8 cellular contexts compared by ENCODE assay signal in genomic region chr19:54168174-54168917, GRCh38. TPM values are rescaled to one million over a fixed set of nuclear protein-coding genes. Genes with fewer than 3 reads are reported as not detected.
DNase-seq lines count a peak whose midpoint lies in the region; ATAC-seq and TF ChIP-seq lines count a peak whose summit lies in the region.

No MANE protein-coding gene starts in this region.

- no peaks in the 10 kb centered on the region for H3K36me3 Mint-ChIP-seq in activated T-cell treated with anti-CD3 and anti-CD28 coated beads, Interleukin-2, amount 50 U/mL, for 72 hours (ENCODE audit: insufficient read depth in 2 of 2)
- peaks cover 6% of the 10 kb centered on the region for H3K36me3 Mint-ChIP-seq in neural progenitor cell

- H3K4me2 ChIP-seq in fibroblast of lung (ENCODE audit: extremely low read depth, insufficient read depth, low read length) (no peak overlapping the region), neural progenitor cell (no peak overlapping the region)

- peaks cover 13% of the 10 kb centered on the region for H3F3A ChIP-seq in neural progenitor cell (ENCODE audit: low read depth)

- ATAC-seq in activated T-cell treated with anti-CD3 and anti-CD28 coated beads, Interleukin-2, amount 50 U/mL, for 72 hours (replicated peaks in 1 of 2): peak; percentile 87 to 91
- ATAC-seq in GM19351 (IDR thresholded peaks at IDR 0.05; ENCODE audit: unreplicated experiment): no peak

- peak; percentile 91 for TF ChIP-seq CTCF in GM12865 (IDR thresholded peaks at IDR 0.05; ENCODE audit: insufficient read depth, low read depth, low read length, missing control alignments)
- peak; percentile 79 to 85 for TF ChIP-seq CTCF in fibroblast of lung (conservative IDR thresholded peaks at IDR 0.05 in 1 of 2, IDR thresholded peaks at IDR 0.05 in 1 of 2; ENCODE audit: low read depth in 1 of 2, low read length in 2 of 2)
- TF ChIP-seq CTCF in neural progenitor cell (IDR thresholded peaks at IDR 0.05): peak; percentile 73

- no peaks in the 10 kb centered on the region for H3K9me3 Mint-ChIP-seq in activated T-cell treated with anti-CD3 and anti-CD28 coated beads, Interleukin-2, amount 50 U/mL, for 72 hours
- peaks cover 20% of the 10 kb centered on the region for H3K9me3 Mint-ChIP-seq in neural progenitor cell

- no peaks in the 10 kb centered on the region for H3K79me2 ChIP-seq in fibroblast of lung (ENCODE audit: control insufficient read depth, insufficient read depth, low read length)
- H3K79me2 ChIP-seq in neural progenitor cell (ENCODE audit: low read depth): no peaks in the 10 kb centered on the region

- no peak overlapping the region for H3K27ac Mint-ChIP-seq in activated T-cell treated with anti-CD3 and anti-CD28 coated beads, Interleukin-2, amount 50 U/mL, for 72 hours
- H3K27ac Mint-ChIP-seq in neural progenitor cell: no peak overlapping the region

- no peak overlapping the region for H3K27ac ChIP-seq in fibroblast of lung (ENCODE audit: insufficient read depth, low read length)
- H3K27ac ChIP-seq in neural progenitor cell: no peak overlapping the region

- no peaks in the 10 kb centered on the region for H3K4me1 ChIP-seq in fibroblast of lung (ENCODE audit: control insufficient read depth, extremely low read depth, insufficient read depth, low read length)
- peaks cover 3% of the 10 kb centered on the region for H3K4me1 ChIP-seq in neural progenitor cell

- H4K20me1 ChIP-seq in fibroblast of lung (ENCODE audit: control insufficient read depth, extremely low read depth, insufficient read depth, low read length): no peaks in the 10 kb centered on the region
- H4K20me1 ChIP-seq in neural progenitor cell (ENCODE audit: low read depth): no peaks in the 10 kb centered on the region

- H3K9ac ChIP-seq in fibroblast of lung (ENCODE audit: insufficient read depth, low read length) (no peak overlapping the region), neural progenitor cell (no peak overlapping the region)

- H3K36me3 ChIP-seq in fibroblast of lung (ENCODE audit: control insufficient read depth, insufficient read depth, low read length) (no peaks in the 10 kb centered on the region), neural progenitor cell (no peaks in the 10 kb centered on the region)

- H3K4me3 ChIP-seq in GM12865 (ENCODE audit: low read depth, low read length) (no peak overlapping the region), fibroblast of lung (replicated peaks in 1 of 4; ENCODE audit: control extremely low read depth in 1 of 4, insufficient read depth in 1 of 4, low read depth in 3 of 4, low read length in 4 of 4) (no peak overlapping the region), neural progenitor cell (no peak overlapping the region)

- H3K4me3 Mint-ChIP-seq in activated T-cell treated with anti-CD3 and anti-CD28 coated beads, Interleukin-2, amount 50 U/mL, for 72 hours: peak overlapping the region; percentile 22 to 63
- H3K4me3 Mint-ChIP-seq in neural progenitor cell: no peak overlapping the region

- H2AFZ ChIP-seq in fibroblast of lung (ENCODE audit: low read length) (no peak overlapping the region), neural progenitor cell (replicated peaks) (no peak overlapping the region)

- peak; percentile 88 for DNase-seq in GM12865 (ENCODE audit: low read depth)
- DNase-seq in LoVo (ENCODE audit: low spot score): peak; percentile 76
- DNase-seq in RPMI8226: peak; percentile 90
- DNase-seq in activated T-cell treated with anti-CD3 and anti-CD28 coated beads, Interleukin-2, amount 50 U/mL, for 72 hours: peak; percentile 92 to 94
- DNase-seq in fibroblast of lung (ENCODE audit: low read depth in 2 of 2): peak; percentile 67 to 83
- DNase-seq in neural progenitor cell (ENCODE audit: low spot score): peak; percentile 91
- peak; percentile 62 for DNase-seq in stromal cell of bone marrow (ENCODE audit: low read depth)

- peaks cover 21% of the 10 kb centered on the region for H3K4me1 Mint-ChIP-seq in activated T-cell treated with anti-CD3 and anti-CD28 coated beads, Interleukin-2, amount 50 U/mL, for 72 hours (ENCODE audit: low read depth)
- no peaks in the 10 kb centered on the region for H3K4me1 Mint-ChIP-seq in neural progenitor cell

- H3K9me3 ChIP-seq in fibroblast of lung (ENCODE audit: control insufficient read depth, insufficient read depth, low read depth, low read length): no peaks in the 10 kb centered on the region
- H3K9me3 ChIP-seq in neural progenitor cell (ENCODE audit: low read depth): no peaks in the 10 kb centered on the region

- peaks cover 21% of the 10 kb centered on the region for H3K27me3 Mint-ChIP-seq in activated T-cell treated with anti-CD3 and anti-CD28 coated beads, Interleukin-2, amount 50 U/mL, for 72 hours (ENCODE audit: low read depth)
- H3K27me3 Mint-ChIP-seq in neural progenitor cell (ENCODE audit: insufficient read depth, low read depth): peaks cover 11% of the 10 kb centered on the region

- H3K27me3 ChIP-seq in fibroblast of lung (ENCODE audit: control insufficient read depth, insufficient read depth, low read length): no peaks in the 10 kb centered on the region
- H3K27me3 ChIP-seq in neural progenitor cell: peaks cover 25% of the 10 kb centered on the region

RNA-seq across cellular contexts. Expression of gene TMC4, which starts 4.6 kb away (rescaled TPM):
- under 1 TPM; 0.24 to 0.63 TPM for total RNA-seq in activated T-cell treated with anti-CD3 and anti-CD28 coated beads, Interleukin-2, amount 50 U/mL, for 72 hours
- 0.26 and 0.33 TPM in 2 replicates for total RNA-seq in fibroblast of lung
- 0.25 and 0.59 TPM in 2 replicates for polyA plus RNA-seq in fibroblast of lung
- 0.58 and 1.7 TPM in 2 replicates for polyA plus RNA-seq in fibroblast of lung (2012)
- polyA minus RNA-seq in fibroblast of lung (ENCODE audit: low replicate concordance): 0.43 TPM in 1 of 2 replicates, not detected in the other
- total RNA-seq in neural progenitor cell (ENCODE audit: low replicate concordance): 0.46 TPM in 1 of 2 replicates, not detected in the other

RNA-seq across cellular contexts. Expression of gene LENG1, which starts 8.8 kb away (rescaled TPM):
- 1 to 10 TPM; 2.9 to 3.7 TPM for total RNA-seq in activated T-cell treated with anti-CD3 and anti-CD28 coated beads, Interleukin-2, amount 50 U/mL, for 72 hours
- total RNA-seq in fibroblast of lung (6.7 and 7.3 TPM in 2 replicates), neural progenitor cell (ENCODE audit: low replicate concordance) (2.7 and 5.4 TPM in 2 replicates)
- 3.2 and 3.5 TPM in 2 replicates for polyA plus RNA-seq in fibroblast of lung
- polyA plus RNA-seq in fibroblast of lung (2012): 6.2 and 7.2 TPM in 2 replicates
- polyA minus RNA-seq in fibroblast of lung (ENCODE audit: low replicate concordance): not detected in 2 replicates

RNA-seq across cellular contexts. Expression of gene MBOAT7, which starts 21.0 kb away (rescaled TPM):
- total RNA-seq in activated T-cell treated with anti-CD3 and anti-CD28 coated beads, Interleukin-2, amount 50 U/mL, for 72 hours: 10 to 100 TPM; 60.3 to 71.0 TPM
- total RNA-seq in fibroblast of lung (25.2 and 41.1 TPM in 2 replicates), neural progenitor cell (ENCODE audit: low replicate concordance) (20.0 and 91.0 TPM in 2 replicates)
- 28.6 and 42.0 TPM in 2 replicates for polyA plus RNA-seq in fibroblast of lung
- 80.8 and 130 TPM in 2 replicates for polyA plus RNA-seq in fibroblast of lung (2012)
- 79.6 and 123 TPM in 2 replicates for polyA minus RNA-seq in fibroblast of lung (ENCODE audit: low replicate concordance)

RNA-seq across cellular contexts. Expression of gene TSEN34, which starts 22.8 kb away (rescaled TPM):
- 10 to 100 TPM; 11.0 to 17.5 TPM for total RNA-seq in activated T-cell treated with anti-CD3 and anti-CD28 coated beads, Interleukin-2, amount 50 U/mL, for 72 hours
- total RNA-seq in fibroblast of lung: 57.8 and 61.6 TPM in 2 replicates
- polyA plus RNA-seq in fibroblast of lung: 22.5 and 30.5 TPM in 2 replicates
- polyA plus RNA-seq in fibroblast of lung (2012): 35.7 and 54.4 TPM in 2 replicates
- 51.2 and 71.5 TPM in 2 replicates for polyA minus RNA-seq in fibroblast of lung (ENCODE audit: low replicate concordance)
- total RNA-seq in neural progenitor cell (ENCODE audit: low replicate concordance): 10.3 and 37.3 TPM in 2 replicates

RNA-seq across cellular contexts. Expression of gene CNOT3, which starts 30.8 kb away (rescaled TPM):
- 100 to 1,000 TPM in 1 of 2 donors, 10 to 100 TPM in 1; 84.5 to 107 TPM for total RNA-seq in activated T-cell treated with anti-CD3 and anti-CD28 coated beads, Interleukin-2, amount 50 U/mL, for 72 hours
- total RNA-seq in fibroblast of lung (6.2 and 10.4 TPM in 2 replicates), neural progenitor cell (ENCODE audit: low replicate concordance) (23.2 and 29.4 TPM in 2 replicates)
- 10.7 and 19.5 TPM in 2 replicates for polyA plus RNA-seq in fibroblast of lung
- polyA plus RNA-seq in fibroblast of lung (2012): 26.7 and 41.6 TPM in 2 replicates
- 62.9 and 74.0 TPM in 2 replicates for polyA minus RNA-seq in fibroblast of lung (ENCODE audit: low replicate concordance)
